Comparison of ENCODE assay signal across 1 cellular context in the genomic region with DNA sequence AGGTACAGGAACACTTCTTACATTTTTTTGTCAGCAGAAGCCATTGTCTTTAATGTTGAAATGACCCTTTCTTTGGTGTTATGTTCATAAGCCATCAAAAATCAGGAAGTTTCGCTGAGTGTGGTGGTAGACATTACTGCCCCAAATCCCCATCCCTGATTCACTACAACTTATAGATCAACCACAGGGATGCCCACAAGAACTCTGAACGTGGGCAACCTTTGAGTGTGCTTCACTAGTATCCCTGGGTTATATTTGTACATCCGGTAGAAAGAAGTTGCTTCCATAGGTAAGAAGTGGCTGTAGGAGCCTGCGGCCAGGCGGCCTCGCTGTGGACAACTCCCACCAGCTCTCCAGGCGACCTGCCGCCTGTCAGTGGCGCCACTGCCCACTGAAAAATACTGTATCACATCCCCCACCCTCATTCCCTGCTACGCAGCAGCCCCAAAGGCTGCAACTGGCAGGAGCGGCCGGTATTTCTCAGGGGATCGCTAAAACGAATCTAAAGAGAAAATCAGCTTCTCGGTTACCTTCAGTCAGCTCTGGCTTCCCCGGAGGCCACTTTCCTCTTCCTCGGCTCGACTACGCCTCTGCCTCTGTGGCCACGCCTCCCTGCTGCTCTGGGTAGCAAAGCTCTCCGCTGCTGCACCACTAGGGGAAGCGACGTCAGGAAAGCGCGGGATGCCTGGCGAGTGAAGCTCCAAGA.
TF ChIP-seq lines count a peak whose summit lies in the region.

No MANE protein-coding gene starts in this region.

TF ChIP-seq in GM12878, 131 proteins besides CTCF, POLR2A, EP300 and RAD21:
- no peak for TF ChIP-seq NFIC (IDR thresholded peaks at IDR 0.05; ENCODE audit: low read depth, low read length)
- TF ChIP-seq, protein P1, sequence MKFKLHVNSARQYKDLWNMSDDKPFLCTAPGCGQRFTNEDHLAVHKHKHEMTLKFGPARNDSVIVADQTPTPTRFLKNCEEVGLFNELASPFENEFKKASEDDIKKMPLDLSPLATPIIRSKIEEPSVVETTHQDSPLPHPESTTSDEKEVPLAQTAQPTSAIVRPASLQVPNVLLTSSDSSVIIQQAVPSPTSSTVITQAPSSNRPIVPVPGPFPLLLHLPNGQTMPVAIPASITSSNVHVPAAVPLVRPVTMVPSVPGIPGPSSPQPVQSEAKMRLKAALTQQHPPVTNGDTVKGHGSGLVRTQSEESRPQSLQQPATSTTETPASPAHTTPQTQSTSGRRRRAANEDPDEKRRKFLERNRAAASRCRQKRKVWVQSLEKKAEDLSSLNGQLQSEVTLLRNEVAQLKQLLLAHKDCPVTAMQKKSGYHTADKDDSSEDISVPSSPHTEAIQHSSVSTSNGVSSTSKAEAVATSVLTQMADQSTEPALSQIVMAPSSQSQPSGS (IDR thresholded peaks at IDR 0.05; ENCODE audit: low read length) = no peak
- TF ChIP-seq IKZF1 (conservative IDR thresholded peaks at IDR 0.05) = peak; percentile 53; the same call in 1 of the 2 replicates
